Comparison of ENCODE assay signal across 19 cellular contexts in the genomic region with DNA sequence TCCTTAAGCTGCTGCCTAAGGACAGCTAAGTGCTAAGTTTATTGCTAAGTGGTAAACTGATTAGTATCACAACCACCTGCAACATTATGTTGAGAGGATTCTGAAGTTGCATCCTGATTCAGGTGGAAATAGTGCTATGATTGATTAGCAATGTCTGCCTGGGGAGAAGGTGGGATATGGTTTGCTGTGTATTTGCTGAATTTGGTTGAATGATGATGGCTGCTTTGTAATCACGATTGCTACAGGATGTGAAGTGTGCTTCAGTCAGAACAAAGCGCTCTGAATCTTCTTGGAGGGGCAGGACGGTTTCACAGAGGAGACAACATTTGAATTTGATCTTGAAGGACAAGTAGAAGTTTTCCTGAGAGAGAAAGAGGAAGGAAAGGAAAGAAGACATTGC.
"Had no signal": no experiment of that assay in that cellular context is flagged by ENCODE, and none has a peak within 500 bp of the region (broad histone marks: within the 10 kb centered on the region; RNA-seq: fewer than 3 reads in every experiment).

No MANE protein-coding gene starts in this region.

- H3K4me1 ChIP-seq: body of pancreas, esophagus squamous epithelium, heart right ventricle, left lung, right atrium auricular region had no signal

- ATAC-seq: body of pancreas; effector memory CD8-positive, alpha-beta T cell; heart right ventricle; left lung; WTC11 had no signal

- H3K4me3 ChIP-seq: body of pancreas, esophagus squamous epithelium, heart right ventricle, left lung, right atrium auricular region, thyroid gland had no signal

- DNase-seq: activated CD4-positive, alpha-beta T cell treated with anti-CD3 and anti-CD28 coated beads for 48 hours; activated naive CD4-positive, alpha-beta T cell treated with Interleukin-2 at 50 U/mL for 16 hours; amygdala; body of pancreas; effector memory CD8-positive, alpha-beta T cell; esophagus squamous epithelium; heart right ventricle; left lung; mammary epithelial cell; midbrain; stimulated activated CD4-positive, alpha-beta T cell treated with anti-CD3 and anti-CD28 coated beads, Interleukin-12 subunit alpha, Interleukin-12 subunit beta, amount 100 ng/mL, for 4 hours; stimulated activated CD4-positive, alpha-beta T cell treated with anti-CD3 and anti-CD28 coated beads, Interleukin-1b, Interleukin-23, amount 100 ng/mL, for 48 hours; stimulated activated CD8-positive, alpha-beta memory T cell treated with anti-CD3 and anti-CD28 coated beads, Interleukin-4, amount 100 ng/mL, for 48 hours; stimulated activated naive CD4-positive, alpha-beta T cell treated with Interleukin-2 at 50 U/mL for 16 hours; thyroid gland had no signal

- H3K36me3 Mint-ChIP-seq: WTC11 had no signal

- H3K27ac ChIP-seq: body of pancreas, esophagus squamous epithelium, heart right ventricle, left lung, right atrium auricular region, thyroid gland had no signal

- H3K27ac Mint-ChIP-seq: activated T-helper 2 cell treated with anti-CD3 and anti-CD28 coated beads, Interferon-gamma antibody, Interleukin-2, Interleukin-4, amounts not matched to agents 10 μg/mL and 5 μg/mL and 100 μg/mL, durations not matched to agents 14 hours and 24 hours and 36 hours; effector memory CD8-positive, alpha-beta T cell; progenitor cell of endocrine pancreas; WTC11 had no signal

- H3K36me3 ChIP-seq: esophagus squamous epithelium, heart right ventricle, left lung, right atrium auricular region, thyroid gland had no signal

- H3K27me3 Mint-ChIP-seq: effector memory CD8-positive, alpha-beta T cell; progenitor cell of endocrine pancreas had no signal

- H3K27me3 ChIP-seq: body of pancreas, esophagus squamous epithelium, heart right ventricle, left lung, right atrium auricular region, thyroid gland had no signal

- H3K4me3 Mint-ChIP-seq: effector memory CD8-positive, alpha-beta T cell; WTC11 had no signal

- H3K9me3 Mint-ChIP-seq: activated T-helper 2 cell treated with anti-CD3 and anti-CD28 coated beads, Interferon-gamma antibody, Interleukin-2, Interleukin-4, amounts not matched to agents 10 μg/mL and 5 μg/mL and 100 μg/mL, durations not matched to agents 14 hours and 24 hours and 36 hours; effector memory CD8-positive, alpha-beta T cell had no signal

- H3K9me3 ChIP-seq: body of pancreas, esophagus squamous epithelium, heart right ventricle, left lung, right atrium auricular region, thyroid gland had no signal
